1 cellular context compared by ENCODE assay signal in genomic region chr19:44566984-44567383, GRCh38.
TF ChIP-seq lines count a peak whose summit lies in the region.

No MANE protein-coding gene starts in this region.

TF ChIP-seq in HepG2, 621 proteins besides CTCF, POLR2A, EP300 and RAD21 (continued from another document):
- TF ChIP-seq ATF4 (CRISPR knock-in tag; IDR thresholded peaks at IDR 0.05): peak in 1 of 2 experiments; percentile 36; a peak in 1 of 4 replicates
- TF ChIP-seq GATAD2A (CRISPR knock-in tag; IDR thresholded peaks at IDR 0.05): 0 out of 2 replicates have a peak, but pooled peaks have one; percentile 17
- TF ChIP-seq CEBPB (IDR thresholded peaks at IDR 0.05; ENCODE audit: borderline replicate concordance, low read depth, low read length): peak; percentile 30; the same call in 1 of the 2 replicates
